ENCODE assay signal across 23 cellular contexts in the genomic region with DNA sequence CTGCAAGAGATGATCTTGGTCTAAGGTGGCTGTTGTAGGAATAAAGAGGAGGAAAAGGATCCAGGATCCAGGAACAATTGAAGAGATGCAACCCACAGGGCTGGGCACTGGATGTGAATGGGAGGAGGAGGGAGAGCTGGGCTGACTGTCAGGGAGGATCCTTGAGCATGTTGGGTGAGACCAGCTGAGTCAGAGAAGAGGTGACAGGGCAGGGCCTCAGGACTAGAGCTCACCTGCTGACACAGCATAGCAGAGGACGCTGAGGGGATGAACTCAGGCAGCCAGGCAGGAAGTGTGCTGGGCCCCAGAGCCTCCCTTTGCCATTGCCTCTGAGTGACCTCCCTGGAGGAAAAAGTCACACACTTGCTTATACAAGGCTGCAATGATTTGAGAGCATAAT.
DNase-seq lines count a peak whose midpoint lies in the region; ATAC-seq and TF ChIP-seq lines count a peak whose summit lies in the region.
"Had no signal": no experiment of that assay in that cellular context is flagged by ENCODE, and none has a peak within 500 bp of the region (broad histone marks: within the 10 kb centered on the region; RNA-seq: fewer than 3 reads in every experiment).

No MANE protein-coding gene starts in this region.

- peak; percentile 49 for DNase-seq in H9
- DNase-seq in M059J (ENCODE audit: low read depth): peak; percentile 24
- DNase-seq in endodermal cell: peak; percentile 63
- DNase-seq in right lobe of liver: no peak
- DNase-seq in stomach: no peak
- no peak for DNase-seq in RKO (ENCODE audit: low spot score)
- DNase-seq: activated CD4-positive, alpha-beta T cell treated with anti-CD3 and anti-CD28 coated beads, Interleukin-2, amount 10 ng/mL, durations not matched to agents 24 days and 14 days; activated T-cell treated with anti-CD3 and anti-CD28 coated beads, Interleukin-2, amount 50 U/mL, for 4 hours; brain microvascular endothelial cell; C1 segment of cervical spinal cord; Calu3; KBM-7; left cardiac atrium; MV-4-11; NCI-H146; SHP77 treated with DMSO at 0.1 percent for 48 hours; stimulated activated CD4-positive, alpha-beta T cell treated with anti-CD3 and anti-CD28 coated beads, Interleukin-12 subunit alpha, Interleukin-12 subunit beta, amount 100 ng/mL, for 4 hours; stimulated activated CD4-positive, alpha-beta T cell treated with anti-CD3 and anti-CD28 coated beads, Interleukin-4, amount 100 ng/mL, for 1 hour had no signal

- H3K27ac Mint-ChIP-seq in H9 (no peak overlapping the region), endodermal cell (no peak overlapping the region)
- H3K27ac Mint-ChIP-seq: activated CD4-positive, alpha-beta T cell treated with anti-CD3 and anti-CD28 coated beads, Interleukin-2, amount 10 ng/mL, durations not matched to agents 24 days and 14 days; memory B cell; progenitor cell of endocrine pancreas had no signal

- no peak overlapping the region for H2AFZ ChIP-seq in H9 (ENCODE audit: low read length)

- no peak overlapping the region for H3K14ac ChIP-seq in H9 (ENCODE audit: insufficient read depth, low read length)

- H3K23ac ChIP-seq in H9 (ENCODE audit: insufficient read length, low read depth, low read length): no peak overlapping the region

- H3K4me1 Mint-ChIP-seq in H9 (peaks cover 5% of the 10 kb centered on the region in 2 experiments), endodermal cell (peaks cover 10% of the 10 kb centered on the region)
- H3K4me1 Mint-ChIP-seq: activated CD4-positive, alpha-beta T cell treated with anti-CD3 and anti-CD28 coated beads, Interleukin-2, amount 10 ng/mL, durations not matched to agents 24 days and 14 days; memory B cell had no signal

- no peak overlapping the region for H2AK5ac ChIP-seq in H9 (ENCODE audit: insufficient read length, low read length)

- H4K91ac ChIP-seq in H9 (ENCODE audit: insufficient read length, low read depth, low read length): no peak overlapping the region

- TF ChIP-seq CTCF in H9 (conservative IDR thresholded peaks at IDR 0.05): no peak
- TF ChIP-seq CTCF in endodermal cell (conservative IDR thresholded peaks at IDR 0.05): no peak
- TF ChIP-seq CTCF in right lobe of liver (IDR thresholded peaks at IDR 0.05): no peak
- TF ChIP-seq CTCF in stomach (IDR thresholded peaks at IDR 0.05): no peak

- H3K9me3 ChIP-seq in H9 (ENCODE audit: control insufficient read depth, low read depth, low read length): no peaks in the 10 kb centered on the region
- H3K9me3 ChIP-seq in endodermal cell (ENCODE audit: control insufficient read depth, low read length): peaks cover 3% of the 10 kb centered on the region
- peaks cover 0 to under 1% (median 0%) of the 10 kb centered on the region in 4 donors for H3K9me3 ChIP-seq in right lobe of liver
- no peaks in the 10 kb centered on the region for H3K9me3 ChIP-seq in stomach

- H3K27me3 Mint-ChIP-seq in H9 (ENCODE audit: low read depth) (no peaks in the 10 kb centered on the region), endodermal cell (ENCODE audit: insufficient read depth) (peaks cover 10% of the 10 kb centered on the region)
- H3K27me3 Mint-ChIP-seq: progenitor cell of endocrine pancreas had no signal

- H3K9ac ChIP-seq in H9 (ENCODE audit: extremely low read depth, insufficient read length, low read length): no peak overlapping the region
- no peak overlapping the region for H3K9ac ChIP-seq in endodermal cell (ENCODE audit: extremely low read depth, low read length, poor library complexity, severe bottlenecking)

- no peaks in the 10 kb centered on the region for H3K23me2 ChIP-seq in H9 (ENCODE audit: insufficient read length, low read depth, low read length, poor library complexity, severe bottlenecking)

- no peak overlapping the region for H3K4ac ChIP-seq in H9 (ENCODE audit: low read depth, low read length)

- H3K27me3 ChIP-seq in H9 (ENCODE audit: insufficient read depth, low read length) (no peaks in the 10 kb centered on the region), endodermal cell (ENCODE audit: control insufficient read depth, insufficient read depth, low read length, poor library complexity, severe bottlenecking) (no peaks in the 10 kb centered on the region), right lobe of liver (no peaks in the 10 kb centered on the region), stomach (no peaks in the 10 kb centered on the region)
- H3K27me3 ChIP-seq: brain microvascular endothelial cell had no signal

- H3K9me3 Mint-ChIP-seq in H9 (peaks cover 0 to 3% of the 10 kb centered on the region in 2 experiments; a peak in 1 of 5 replicates), endodermal cell (no peaks in the 10 kb centered on the region)
- H3K9me3 Mint-ChIP-seq: activated CD4-positive, alpha-beta T cell treated with anti-CD3 and anti-CD28 coated beads, Interleukin-2, amount 10 ng/mL, durations not matched to agents 24 days and 14 days; activated T-cell treated with anti-CD3 and anti-CD28 coated beads, Interleukin-2, amount 50 U/mL, for 4 hours; memory B cell had no signal

- H3K36me3 Mint-ChIP-seq in H9 (ENCODE audit: insufficient read depth in 1 of 3, low read depth in 3 of 3) (no peaks in the 10 kb centered on the region), endodermal cell (ENCODE audit: low read depth) (no peaks in the 10 kb centered on the region)
- H3K36me3 Mint-ChIP-seq: memory B cell had no signal

- H2BK5ac ChIP-seq in H9 (ENCODE audit: insufficient read length, low read length): no peak overlapping the region

- H3K4me2 ChIP-seq in H9 (ENCODE audit: insufficient read depth, insufficient read length, low read length): no peak overlapping the region

- H3K18ac ChIP-seq in H9 (ENCODE audit: insufficient read length, low read depth, low read length): no peak overlapping the region

- intact Hi-C loops in right lobe of liver (cut with DNase I) (no loop called here), stomach (cut with DNase I; ENCODE audit: low total_unique reads) (no loop called here)

- no peaks in the 10 kb centered on the region for H4K20me1 ChIP-seq in H9 (ENCODE audit: control insufficient read depth, insufficient read depth, insufficient read length)

- no peak overlapping the region for H3K4me3 Mint-ChIP-seq in H9
- H3K4me3 Mint-ChIP-seq in endodermal cell: no peak overlapping the region
- H3K4me3 Mint-ChIP-seq: activated CD4-positive, alpha-beta T cell treated with anti-CD3 and anti-CD28 coated beads, Interleukin-2, amount 10 ng/mL, durations not matched to agents 24 days and 14 days; activated T-cell treated with anti-CD3 and anti-CD28 coated beads, Interleukin-2, amount 50 U/mL, for 4 hours; memory B cell had no signal

- H3K36me3 ChIP-seq in endodermal cell (ENCODE audit: control insufficient read depth, insufficient read depth, low read length): no peaks in the 10 kb centered on the region
- no peaks in the 10 kb centered on the region for H3K36me3 ChIP-seq in right lobe of liver
- H3K36me3 ChIP-seq in stomach: no peaks in the 10 kb centered on the region
- H3K36me3 ChIP-seq: brain microvascular endothelial cell had no signal

- no peak overlapping the region for H3T11ph ChIP-seq in H9 (ENCODE audit: low read length)

- H3K79me2 ChIP-seq in H9 (ENCODE audit: insufficient read depth, low read length): no peaks in the 10 kb centered on the region

- no peaks in the 10 kb centered on the region for H3K79me1 ChIP-seq in H9 (ENCODE audit: insufficient read depth, low read depth, low read length, poor library complexity, severe bottlenecking)

- H4K8ac ChIP-seq in H9 (replicated peaks; ENCODE audit: insufficient read length, low read depth, low read length): no peak overlapping the region

- H2BK15ac ChIP-seq in H9 (ENCODE audit: low read depth, low read length): no peak overlapping the region

- H2BK120ac ChIP-seq in H9 (ENCODE audit: low read depth, low read length, poor library complexity, severe bottlenecking): no peak overlapping the region

- TF ChIP-seq POLR2A in right lobe of liver (IDR thresholded peaks at IDR 0.05): no peak
- no peak for TF ChIP-seq POLR2A in stomach (IDR thresholded peaks at IDR 0.05)

- no peak overlapping the region for H3K4me3 ChIP-seq in endodermal cell (ENCODE audit: low read length)
- H3K4me3 ChIP-seq in right lobe of liver: no peak overlapping the region
- no peak overlapping the region for H3K4me3 ChIP-seq in stomach

- H2BK12ac ChIP-seq in H9 (ENCODE audit: insufficient read length, low read depth, low read length): no peak overlapping the region

- H3K27ac ChIP-seq in H9 (ENCODE audit: insufficient read length, low read depth, low read length): no peak overlapping the region
- H3K27ac ChIP-seq in endodermal cell (ENCODE audit: low read depth, low read length): no peak overlapping the region
- no peak overlapping the region for H3K27ac ChIP-seq in right lobe of liver
- no peak overlapping the region for H3K27ac ChIP-seq in stomach
- H3K27ac ChIP-seq: brain microvascular endothelial cell had no signal

- H4K5ac ChIP-seq in H9 (ENCODE audit: insufficient read length, low read depth, low read length): no peak overlapping the region

- no peak for TF ChIP-seq EP300 in stomach (IDR thresholded peaks at IDR 0.05)

- no CpG with 5 or more reads among the region's 1 CpG for WGBS in H9 (ENCODE audit: extremely low coverage, insufficient read length, low lambda C conversion rate)
- WGBS in endodermal cell (ENCODE audit: insufficient coverage in 1 of 2, insufficient read length in 1 of 2), 2 experiments: 43 to 68% methylated on average over 1 of the region's 1 CpG
- WGBS in right lobe of liver (ENCODE audit: insufficient coverage, low coverage, low lambda C conversion rate, missing lambda C conversion rate): 33% methylated on average over 1 of the region's 1 CpG
- WGBS in stomach, 5 donors: 33 to 43% (median 36%) methylated on average over 1 of the region's 1 CpG

- no peaks in the 10 kb centered on the region for H3K4me1 ChIP-seq in H9 (ENCODE audit: insufficient read depth, low read length)
- no peaks in the 10 kb centered on the region for H3K4me1 ChIP-seq in endodermal cell (ENCODE audit: control insufficient read depth, insufficient read depth, low read length)
- H3K4me1 ChIP-seq in right lobe of liver: no peaks in the 10 kb centered on the region
- H3K4me1 ChIP-seq in stomach: no peaks in the 10 kb centered on the region

- no peak overlapping the region for H2BK20ac ChIP-seq in H9 (ENCODE audit: low read depth, low read length, poor library complexity, severe bottlenecking)

- no peak overlapping the region for H3K56ac ChIP-seq in H9 (ENCODE audit: insufficient read length, low read depth, low read length)

- ATAC-seq in right lobe of liver (peak in 3 of 4 donors; percentile 35 to 54 (median 43)), GM18858 (IDR thresholded peaks at IDR 0.05; ENCODE audit: unreplicated experiment) (no peak)
- ATAC-seq: activated T-cell treated with anti-CD3 and anti-CD28 coated beads, Interleukin-2, amount 50 U/mL, for 4 hours; HCT116; left cardiac atrium; sciatic nerve had no signal

Comparison
In these comparisons a context has a peak if more than half of its experiments do, and no peak if none do; other contexts are left out.
1. DNase-seq: peak in H9 (single experiment), M059J (single experiment) and endodermal cell (single experiment); none in right lobe of liver (0 of 3), stomach (single experiment) and RKO (single experiment).